Comparison of ENCODE assay signal across 1 cellular context in the genomic region with DNA sequence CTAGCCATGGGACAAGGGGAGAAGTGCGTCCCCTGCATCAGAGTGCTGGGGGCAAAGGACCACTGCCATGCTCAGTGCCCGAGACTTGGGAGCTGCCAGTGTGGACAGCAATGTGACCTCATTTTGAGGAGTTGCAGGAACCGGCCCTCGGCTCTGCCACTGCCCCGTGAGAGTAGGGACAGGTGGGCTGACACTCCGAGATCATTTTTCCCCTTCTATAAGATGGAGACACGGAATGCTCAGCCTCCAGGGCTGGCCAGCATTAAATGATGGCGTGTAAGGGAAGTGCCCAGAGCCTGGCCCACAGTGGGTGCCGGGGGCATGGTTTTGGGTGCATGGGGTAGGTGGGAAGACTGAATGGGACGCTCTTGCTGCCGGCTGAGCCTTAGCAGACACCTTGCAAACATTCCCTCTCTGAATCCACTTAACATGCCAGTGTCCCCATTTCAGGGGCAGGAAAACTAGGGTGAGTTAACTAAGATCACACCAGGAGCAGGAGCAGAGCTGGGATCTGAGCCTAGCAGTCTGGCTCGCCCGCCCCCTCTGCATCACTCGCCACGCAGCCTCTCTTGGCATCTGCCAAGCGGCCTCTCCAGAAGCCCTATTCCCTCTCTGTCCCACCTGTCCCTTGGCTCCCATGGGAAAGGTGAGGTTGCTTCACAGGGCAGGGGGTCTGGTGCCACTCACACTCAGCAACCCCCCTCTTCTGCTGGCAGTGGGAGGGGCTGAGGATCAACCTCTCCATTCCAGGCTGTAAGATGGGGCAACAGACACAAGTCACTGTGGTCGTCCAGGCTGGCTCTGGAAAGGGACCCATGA.
TF ChIP-seq lines count a peak whose summit lies in the region.

No MANE protein-coding gene starts in this region.

TF ChIP-seq in A549, 52 proteins besides CTCF, POLR2A, EP300 and RAD21 (continued from another document):
- TF ChIP-seq NFE2L2 (conservative IDR thresholded peaks at IDR 0.05; ENCODE audit: low read length) (no peak), ZC3H11A (IDR thresholded peaks at IDR 0.05) (no peak), ZFP36 (IDR thresholded peaks at IDR 0.05; ENCODE audit: borderline replicate concordance, partially characterized antibody) (no peak), CEBPB (IDR thresholded peaks at IDR 0.05) (no peak), HEYL (CRISPR knock-in tag; IDR thresholded peaks at IDR 0.05) (no peak)
- TF ChIP-seq, protein P1, sequence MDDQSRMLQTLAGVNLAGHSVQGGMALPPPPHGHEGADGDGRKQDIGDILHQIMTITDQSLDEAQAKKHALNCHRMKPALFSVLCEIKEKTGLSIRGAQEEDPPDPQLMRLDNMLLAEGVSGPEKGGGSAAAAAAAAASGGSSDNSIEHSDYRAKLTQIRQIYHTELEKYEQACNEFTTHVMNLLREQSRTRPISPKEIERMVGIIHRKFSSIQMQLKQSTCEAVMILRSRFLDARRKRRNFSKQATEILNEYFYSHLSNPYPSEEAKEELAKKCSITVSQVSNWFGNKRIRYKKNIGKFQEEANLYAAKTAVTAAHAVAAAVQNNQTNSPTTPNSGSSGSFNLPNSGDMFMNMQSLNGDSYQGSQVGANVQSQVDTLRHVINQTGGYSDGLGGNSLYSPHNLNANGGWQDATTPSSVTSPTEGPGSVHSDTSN (IDR thresholded peaks at IDR 0.05): no peak
